Comparison of ENCODE assay signal across 15 cellular contexts in the genomic region with DNA sequence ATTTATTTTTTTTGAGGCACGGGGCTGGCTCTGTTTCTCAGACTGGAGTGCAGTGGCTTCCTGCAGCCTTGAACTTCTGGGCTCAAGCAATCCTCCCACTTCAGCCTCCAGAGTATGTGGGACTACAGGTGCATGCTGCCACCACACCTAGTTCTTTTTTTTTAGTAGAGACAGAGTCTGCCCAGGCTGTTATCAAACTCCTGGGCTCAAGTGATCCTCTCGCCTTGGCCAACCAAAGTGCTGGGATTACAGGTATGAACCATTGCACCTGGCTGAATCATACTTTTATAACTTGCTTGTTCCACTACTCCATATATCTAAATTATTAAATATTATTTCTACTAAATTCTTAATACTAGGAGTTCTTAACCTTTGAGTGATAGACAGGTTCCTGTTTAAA.
DNase-seq lines count a peak whose midpoint lies in the region; ATAC-seq and TF ChIP-seq lines count a peak whose summit lies in the region.
"Had no signal": no experiment of that assay in that cellular context is flagged by ENCODE, and none has a peak within 500 bp of the region (broad histone marks: within the 10 kb centered on the region; RNA-seq: fewer than 3 reads in every experiment).

No MANE protein-coding gene starts in this region.

- CTCF ChIA-PET in Caco-2 (lab: Charles Lee) = no interaction called here

- H3K4me1 ChIP-seq in left ventricle myocardium inferior = peaks cover 57% of the 10 kb centered on the region
- H3K4me1 ChIP-seq in right atrium auricular region = peaks cover 0 to 35% of the 10 kb centered on the region in 2 donors
- peaks cover 0 to 8% of the 10 kb centered on the region in 2 donors for H3K4me1 ChIP-seq in uterus
- peaks cover 12% of the 10 kb centered on the region for H3K4me1 ChIP-seq in Caco-2

- H3K4me3 ChIP-seq in left ventricle myocardium inferior (no peak overlapping the region), right atrium auricular region (no peak overlapping the region), uterus (no peak overlapping the region), Caco-2 (ENCODE audit: low read depth, low read length) (no peak overlapping the region)

- H3K4me3 Mint-ChIP-seq in activated T-helper 17 cell treated with anti-CD3 and anti-CD28 coated beads, Interleukin-2, amount 50 U/mL, for 72 hours = peak overlapping the region; percentile 98
- H3K4me3 Mint-ChIP-seq in memory B cell = no peak overlapping the region
- H3K4me3 Mint-ChIP-seq in Caco-2 (ENCODE audit: unreplicated experiment) = no peak overlapping the region

- H3K36me3 ChIP-seq in left ventricle myocardium inferior (no peaks in the 10 kb centered on the region), right atrium auricular region (no peaks in the 10 kb centered on the region), uterus (no peaks in the 10 kb centered on the region), Caco-2 (ENCODE audit: control insufficient read depth, insufficient read depth, low read length) (no peaks in the 10 kb centered on the region)

- TF ChIP-seq CTCF in left ventricle myocardium inferior (IDR thresholded peaks at IDR 0.05; ENCODE audit: borderline replicate concordance) (no peak), right atrium auricular region (IDR thresholded peaks at IDR 0.05) (no peak), uterus (IDR thresholded peaks at IDR 0.05) (no peak), Caco-2 (IDR thresholded peaks at IDR 0.05; ENCODE audit: insufficient read depth in 1 of 2, low read depth in 1 of 2, low read length in 1 of 2, severe bottlenecking in 1 of 2, unreplicated experiment in 1 of 2) (no peak)

- no peak for ATAC-seq in activated T-helper 17 cell treated with anti-CD3 and anti-CD28 coated beads, Interleukin-2, amount 50 U/mL, for 72 hours (replicated peaks)
- no peak for ATAC-seq in memory B cell (ENCODE audit: low read depth)

- peak overlapping the region; percentile 96 for H3K27ac Mint-ChIP-seq in activated T-helper 17 cell treated with anti-CD3 and anti-CD28 coated beads, Interleukin-2, amount 50 U/mL, for 72 hours
- H3K27ac Mint-ChIP-seq in memory B cell (peak overlapping the region; percentile 73), Caco-2 (ENCODE audit: unreplicated experiment) (no peak overlapping the region)

- H3K9me3 Mint-ChIP-seq in activated T-helper 17 cell treated with anti-CD3 and anti-CD28 coated beads, Interleukin-2, amount 50 U/mL, for 72 hours = peaks cover 3% of the 10 kb centered on the region
- H3K9me3 Mint-ChIP-seq in memory B cell (no peaks in the 10 kb centered on the region), Caco-2 (ENCODE audit: unreplicated experiment) (no peaks in the 10 kb centered on the region)

- intact Hi-C loops in left ventricle myocardium inferior (cut with micrococcal nuclease) = no loop called here
- intact Hi-C loops in uterus (cut with DNase I; ENCODE audit: low total_unique reads) = no loop called here
- intact Hi-C loops in Caco-2 (cut with micrococcal nuclease; ENCODE audit: unreplicated experiment) = no loop called here

- H3K27me3 ChIP-seq in left ventricle myocardium inferior (ENCODE audit: low read depth) (no peaks in the 10 kb centered on the region), right atrium auricular region (no peaks in the 10 kb centered on the region), uterus (no peaks in the 10 kb centered on the region), Caco-2 (replicated peaks; ENCODE audit: control insufficient read depth, insufficient read depth, low read length) (no peaks in the 10 kb centered on the region)
- H3K27me3 ChIP-seq: dorsolateral prefrontal cortex had no signal

- DNase-seq in left ventricle myocardium inferior (no peak), right atrium auricular region (ENCODE audit: low spot score) (no peak), memory B cell (ENCODE audit: low spot score in 2 of 2) (no peak), uterus (no peak), T-helper 9 cell (no peak), Caco-2 (no peak), HuH-7 (ENCODE audit: low spot score) (no peak)
- DNase-seq: activated CD4-positive, alpha-beta memory T cell treated with anti-CD3 and anti-CD28 coated beads for 36 hours; Kasumi-1; mesendoderm; NCI-H1930 had no signal

- no peak for TF ChIP-seq POLR2A in uterus (IDR thresholded peaks at IDR 0.05)

- POLR2A ChIA-PET in Caco-2 (lab: Charles Lee) = no interaction called here

- H3K9me3 ChIP-seq in left ventricle myocardium inferior (replicated peaks) (no peaks in the 10 kb centered on the region), right atrium auricular region (no peaks in the 10 kb centered on the region), uterus (no peaks in the 10 kb centered on the region), Caco-2 (no peaks in the 10 kb centered on the region)

- H3K27ac ChIP-seq in left ventricle myocardium inferior (replicated peaks) = peak overlapping the region; percentile 83
- no peak overlapping the region for H3K27ac ChIP-seq in right atrium auricular region
- peak overlapping the region; percentile 85 to 94 for H3K27ac ChIP-seq in uterus
- H3K27ac ChIP-seq: HL-60 had no signal

- no peaks in the 10 kb centered on the region for H3K27me3 Mint-ChIP-seq in activated T-helper 17 cell treated with anti-CD3 and anti-CD28 coated beads, Interleukin-2, amount 50 U/mL, for 72 hours
- H3K27me3 Mint-ChIP-seq in memory B cell (no peaks in the 10 kb centered on the region), Caco-2 (ENCODE audit: insufficient read depth, unreplicated experiment) (no peaks in the 10 kb centered on the region)
- H3K27me3 Mint-ChIP-seq: activated CD4-positive, alpha-beta memory T cell treated with anti-CD3 and anti-CD28 coated beads for 36 hours; B cell had no signal

- H3K4me1 Mint-ChIP-seq in activated T-helper 17 cell treated with anti-CD3 and anti-CD28 coated beads, Interleukin-2, amount 50 U/mL, for 72 hours = peaks cover 57% of the 10 kb centered on the region
- H3K4me1 Mint-ChIP-seq in memory B cell (peaks cover 36% of the 10 kb centered on the region), Caco-2 (ENCODE audit: low read depth, unreplicated experiment) (peaks cover 7% of the 10 kb centered on the region)

- H3K36me3 Mint-ChIP-seq in activated T-helper 17 cell treated with anti-CD3 and anti-CD28 coated beads, Interleukin-2, amount 50 U/mL, for 72 hours (ENCODE audit: low read depth) = peaks cover 6% of the 10 kb centered on the region
- H3K36me3 Mint-ChIP-seq in memory B cell = no peaks in the 10 kb centered on the region
- no peaks in the 10 kb centered on the region for H3K36me3 Mint-ChIP-seq in Caco-2 (ENCODE audit: insufficient read depth, unreplicated experiment)

- no TSS peak for BruUV-seq in Caco-2 (replicated peaks; lab: Mats Ljungman, UMichigan)

Comparison
In these comparisons a context has a peak if more than half of its experiments do, and no peak if none do; other contexts are left out.
1. H3K27ac ChIP-seq: peak in left ventricle myocardium inferior (single experiment) and uterus (2 of 2); none in right atrium auricular region (0 of 2).